Comparison of ENCODE assay signal across 27 cellular contexts in genomic region chr10:12062754-12063482, GRCh38. TPM values are rescaled to one million over a fixed set of nuclear protein-coding genes. Genes with fewer than 3 reads are reported as not detected.
A peak's percentile ranks its signal among the peaks of the same experiment; 100 is the strongest.
DNase-seq lines count a peak whose midpoint lies in the region; ATAC-seq, FAIRE-seq and TF ChIP-seq lines count a peak whose summit lies in the region.
"Had no signal": no experiment of that assay in that cellular context is flagged by ENCODE, and none has a peak within 500 bp of the region (broad histone marks: within the 10 kb centered on the region; RNA-seq: fewer than 3 reads in every experiment).

No MANE protein-coding gene starts in this region.

- no peak for FAIRE-seq in HepG2 (lab: Jason Lieb, UNC)
- FAIRE-seq: colon had no signal

- no peaks in the 10 kb centered on the region for H3K9me3 ChIP-seq in HepG2 (ENCODE audit: low read length)
- no peaks in the 10 kb centered on the region for H3K9me3 ChIP-seq in right lobe of liver
- H3K9me3 ChIP-seq: adrenal gland, BE2C, breast epithelium, esophagus squamous epithelium, gastroesophageal sphincter, mucosa of descending colon, SJCRH30, thyroid gland had no signal

- CTCF ChIA-PET in HepG2 (lab: Yijun Ruan, JAX; ENCODE audit: low intra/inter-chr PET ratio, low total read pairs) (no interaction called here), WTC11 (lab: Charles Lee) (no interaction called here)
- CTCF ChIA-PET in activated naive CD4-positive, alpha-beta T cell treated with anti-CD3 and anti-CD28 coated beads for 36 hours (lab: Charles Lee), result interaction anchor here (0.6 kb wide), 1 partner anchor 12 kb away, joined by 3 read pairs; no protein-coding TSS in a partner anchor

- no TSS peak for BruUV-seq in HepG2 (replicated peaks; lab: Mats Ljungman, UMichigan)

- no peaks in the 10 kb centered on the region for H3K36me3 ChIP-seq in HepG2 (replicated peaks in 1 of 2; ENCODE audit: control insufficient read depth in 1 of 2, insufficient read depth in 2 of 2, low read length in 2 of 2)
- H3K36me3 ChIP-seq in right lobe of liver, result no peaks in the 10 kb centered on the region
- H3K36me3 ChIP-seq: adrenal gland, BE2C, breast epithelium, esophagus squamous epithelium, gastroesophageal sphincter, SJCRH30, thyroid gland had no signal

- ATAC-seq in HepG2 (0 out of 3 replicates have a peak, but pooled peaks have one; percentile 22), right lobe of liver (no peak), WTC11 (0 out of 2 replicates have a peak, but pooled peaks have one; percentile 16)
- ATAC-seq: activated T-cell treated with anti-CD3 and anti-CD28 coated beads, Interleukin-2, amount 50 U/mL, for 4 hours; gastroesophageal sphincter; HCT116; mucosa of descending colon; right cardiac atrium had no signal

- no peaks in the 10 kb centered on the region for H3K9me3 Mint-ChIP-seq in WTC11
- peaks cover 2% of the 10 kb centered on the region for H3K9me3 Mint-ChIP-seq in glutamatergic neuron (ENCODE audit: unreplicated experiment)
- no peaks in the 10 kb centered on the region for H3K9me3 Mint-ChIP-seq in activated naive CD4-positive, alpha-beta T cell treated with anti-CD3 and anti-CD28 coated beads for 36 hours
- H3K9me3 Mint-ChIP-seq: activated T-cell treated with anti-CD3 and anti-CD28 coated beads, Interleukin-2, amount 50 U/mL, for 4 hours; nephron; stimulated activated naive CD8-positive, alpha-beta T cell treated with anti-CD3 and anti-CD28 coated beads, Interleukin-15, Interleukin-2, amounts not matched to agents 100 ng/mL and 50 ng/mL, for 24 hours had no signal

- H3K27ac ChIP-seq in HepG2 (ENCODE audit: extremely low read length, insufficient read depth, low read length) (no peak overlapping the region), right lobe of liver (no peak overlapping the region)
- H3K27ac ChIP-seq: 22Rv1, adrenal gland, breast epithelium, gastroesophageal sphincter, SJCRH30, thyroid gland had no signal

- H3K9ac ChIP-seq in HepG2 (ENCODE audit: insufficient read depth, low read depth, low read length), result no peak overlapping the region

- no peak overlapping the region for H3K4me3 Mint-ChIP-seq in WTC11
- no peak overlapping the region for H3K4me3 Mint-ChIP-seq in glutamatergic neuron (ENCODE audit: unreplicated experiment)
- H3K4me3 Mint-ChIP-seq in activated naive CD4-positive, alpha-beta T cell treated with anti-CD3 and anti-CD28 coated beads for 36 hours, result no peak overlapping the region
- H3K4me3 Mint-ChIP-seq: activated T-cell treated with anti-CD3 and anti-CD28 coated beads, Interleukin-2, amount 50 U/mL, for 4 hours; nephron; stimulated activated naive CD8-positive, alpha-beta T cell treated with anti-CD3 and anti-CD28 coated beads, Interleukin-15, Interleukin-2, amounts not matched to agents 100 ng/mL and 50 ng/mL, for 24 hours had no signal

- peaks cover 12% of the 10 kb centered on the region for H3K4me1 Mint-ChIP-seq in WTC11
- H3K4me1 Mint-ChIP-seq in glutamatergic neuron (ENCODE audit: low read depth, unreplicated experiment), result no peaks in the 10 kb centered on the region
- H3K4me1 Mint-ChIP-seq in activated naive CD4-positive, alpha-beta T cell treated with anti-CD3 and anti-CD28 coated beads for 36 hours (ENCODE audit: low read depth), result peaks cover 3% of the 10 kb centered on the region
- H3K4me1 Mint-ChIP-seq: nephron had no signal

- DNase-seq in HepG2 (ENCODE audit: low spot score), result no peak
- DNase-seq in right lobe of liver, result no peak
- DNase-seq in WTC11 (ENCODE audit: low spot score), result no peak
- DNase-seq in left kidney (ENCODE audit: low read depth, low spot score), result peak; percentile 23
- DNase-seq in glutamatergic neuron, result no peak
- no peak for DNase-seq in NCI-H524 treated with DMSO at 0.1 percent for 48 hours (lab: John Stamatoyannopoulos, UW)
- DNase-seq in activated naive CD4-positive, alpha-beta T cell treated with anti-CD3 and anti-CD28 coated beads for 36 hours, result no peak
- no peak for DNase-seq in effector CD8-positive, alpha-beta T cell (lab: John Stamatoyannopoulos, UW)
- DNase-seq: activated CD4-positive, alpha-beta T cell treated with anti-CD3 and anti-CD28 coated beads for 48 hours; activated T-cell treated with anti-CD3 and anti-CD28 coated beads, Interleukin-2, amount 50 U/mL, for 4 hours; adrenal gland; BE2C; esophagus squamous epithelium; islet precursor cell; mucosa of descending colon; NCI-H1436 treated with DMSO at 0.1 percent for 48 hours; NCI-H524; right cardiac atrium; SJCRH30; thyroid gland had no signal

- no peaks in the 10 kb centered on the region for H3K27me3 ChIP-seq in HepG2 (ENCODE audit: control insufficient read depth in 1 of 2, insufficient read depth in 2 of 2, low read length in 2 of 2)
- no peaks in the 10 kb centered on the region for H3K27me3 ChIP-seq in right lobe of liver
- H3K27me3 ChIP-seq: adrenal gland, BE2C, breast epithelium, esophagus squamous epithelium, gastroesophageal sphincter, SJCRH30, thyroid gland had no signal

- 53% methylated on average over 14 of the region's 14 CpGs for WGBS in HepG2 (ENCODE audit: low lambda C conversion rate)
- 81% methylated on average over 14 of the region's 14 CpGs for WGBS in right lobe of liver (ENCODE audit: insufficient coverage, low coverage, low lambda C conversion rate, missing lambda C conversion rate)

- H3K4me3 ChIP-seq in HepG2 (replicated peaks in 1 of 3; ENCODE audit: insufficient read depth in 1 of 3, low read depth in 2 of 3, low read length in 3 of 3), result no peak overlapping the region
- no peak overlapping the region for H3K4me3 ChIP-seq in right lobe of liver
- H3K4me3 ChIP-seq: adrenal gland, breast epithelium, esophagus squamous epithelium, gastroesophageal sphincter, mucosa of descending colon, SJCRH30, thyroid gland had no signal

- no peak for TF ChIP-seq CTCF in HepG2 (CRISPR knock-in tag; IDR thresholded peaks at IDR 0.05)
- TF ChIP-seq CTCF in right lobe of liver (IDR thresholded peaks at IDR 0.05), result no peak
- TF ChIP-seq CTCF in WTC11 (IDR thresholded peaks at IDR 0.05), result no peak
- TF ChIP-seq CTCF in glutamatergic neuron (IDR thresholded peaks at IDR 0.05; ENCODE audit: partially characterized antibody, unreplicated experiment), result no peak

- TF ChIP-seq EP300 in HepG2 (IDR thresholded peaks at IDR 0.05; ENCODE audit: low read depth in 2 of 2, low read length in 2 of 2) (no peak), HepG2 (CRISPR knock-in tag; IDR thresholded peaks at IDR 0.05; ENCODE audit: borderline replicate concordance) (no peak)

- intact Hi-C loops in HepG2 (cut with micrococcal nuclease; ENCODE audit: unreplicated experiment) (no loop called here), right lobe of liver (cut with DNase I) (no loop called here)
- intact Hi-C loops in activated naive CD4-positive, alpha-beta T cell treated with anti-CD3 and anti-CD28 coated beads for 36 hours (cut with micrococcal nuclease), result no loop called here

- no peaks in the 10 kb centered on the region; the same call in 1 of the 2 replicates for H3K27me3 Mint-ChIP-seq in WTC11 (ENCODE audit: low read depth)
- H3K27me3 Mint-ChIP-seq in glutamatergic neuron (ENCODE audit: unreplicated experiment), result no peaks in the 10 kb centered on the region
- H3K27me3 Mint-ChIP-seq in activated naive CD4-positive, alpha-beta T cell treated with anti-CD3 and anti-CD28 coated beads for 36 hours (ENCODE audit: low read depth), result no peaks in the 10 kb centered on the region
- H3K27me3 Mint-ChIP-seq: stimulated activated naive CD8-positive, alpha-beta T cell treated with anti-CD3 and anti-CD28 coated beads, Interleukin-15, Interleukin-2, amounts not matched to agents 100 ng/mL and 50 ng/mL, for 24 hours had no signal

- H3K36me3 Mint-ChIP-seq in WTC11 (no peaks in the 10 kb centered on the region), glutamatergic neuron (ENCODE audit: unreplicated experiment) (no peaks in the 10 kb centered on the region)
- no peaks in the 10 kb centered on the region for H3K36me3 Mint-ChIP-seq in activated naive CD4-positive, alpha-beta T cell treated with anti-CD3 and anti-CD28 coated beads for 36 hours (ENCODE audit: low read depth)

- H2AFZ ChIP-seq in HepG2 (ENCODE audit: low read length), result no peak overlapping the region

- TF ChIP-seq RAD21 in HepG2 (CRISPR knock-in tag; IDR thresholded peaks at IDR 0.05), result no peak

- H3K4me1 ChIP-seq in HepG2 (ENCODE audit: insufficient read depth, low read length) (peaks cover 31% of the 10 kb centered on the region), right lobe of liver (no peaks in the 10 kb centered on the region)
- H3K4me1 ChIP-seq: adrenal gland, BE2C, breast epithelium, gastroesophageal sphincter, SJCRH30, thyroid gland had no signal

- no peaks in the 10 kb centered on the region for H3K79me2 ChIP-seq in HepG2 (ENCODE audit: insufficient read depth, low read length)

- in situ Hi-C loops in HepG2 (cut with HindIII; ENCODE audit: extremely low pct_ligation_motif_present, low pct_unique_long_range_greater_than_20kb), result no loop called here

- POLR2A ChIA-PET in HepG2 (lab: Yijun Ruan, JAX), result interaction anchor here (1.3 kb wide), 1 partner anchor 20 kb away, joined by 4 read pairs; the partner anchor contains the start of gene UPF2
- POLR2A ChIA-PET in WTC11 (lab: Charles Lee), result interaction anchor here (0.6 kb wide), 1 partner anchor 36 kb away, joined by 4 read pairs; no protein-coding TSS in a partner anchor

- H4K20me1 ChIP-seq in HepG2 (ENCODE audit: insufficient read depth, low read length), result no peaks in the 10 kb centered on the region

- peak overlapping the region; percentile 29; the same call in 1 of the 2 replicates for H3K4me2 ChIP-seq in HepG2 (ENCODE audit: low read depth, low read length)

- TF ChIP-seq POLR2A in HepG2 (IDR thresholded peaks at IDR 0.05; ENCODE audit: insufficient read depth in 1 of 2, low read depth in 2 of 2, low read length in 2 of 2) (no peak), right lobe of liver (IDR thresholded peaks at IDR 0.05) (no peak)

- H3K27ac Mint-ChIP-seq in WTC11 (peak overlapping the region; percentile 60; the same call in 1 of the 2 replicates), glutamatergic neuron (ENCODE audit: unreplicated experiment) (no peak overlapping the region)
- no peak overlapping the region for H3K27ac Mint-ChIP-seq in activated naive CD4-positive, alpha-beta T cell treated with anti-CD3 and anti-CD28 coated beads for 36 hours
- H3K27ac Mint-ChIP-seq: stimulated activated naive CD8-positive, alpha-beta T cell treated with anti-CD3 and anti-CD28 coated beads, Interleukin-15, Interleukin-2, amounts not matched to agents 100 ng/mL and 50 ng/mL, for 24 hours had no signal

RNA-seq across cellular contexts. Expression of gene DHTKD1, which starts 5.8 kb away (rescaled TPM):
- total RNA-seq in HepG2 (2016; rRNA removed; fragmentation: Illumina TruSeq; extraction: Trizol) (9.6 and 10.7 TPM in 2 replicates), right lobe of liver (100 to 1,000 TPM in 3 of 6 experiments, 10 to 100 TPM in 3; 65.8 to 166 (median 100) TPM), WTC11 (2021) (57.9 to 70.6 TPM (median 66.3 TPM) in 3 replicates), glutamatergic neuron (ENCODE audit: unreplicated experiment) (39.6 TPM)
- total RNA-seq in HepG2 (2016; cell fraction: cytosol; rRNA removed; fragmentation: Illumina TruSeq; extraction: Trizol; ENCODE audit: low read depth), result 24.3 and 27.8 TPM in 2 replicates
- total RNA-seq in HepG2 (2016; cell fraction: insoluble cytoplasmic fraction; rRNA removed; fragmentation: Illumina TruSeq; extraction: Trizol), result 10.6 and 11.0 TPM in 2 replicates
- 19.5 and 22.7 TPM in 2 replicates for total RNA-seq in HepG2 (2016; cell fraction: membrane; rRNA removed; fragmentation: Illumina TruSeq; extraction: Trizol)
- 9.6 and 11.8 TPM in 2 replicates for total RNA-seq in HepG2 (2016; cell fraction: nucleus; rRNA removed; fragmentation: Illumina TruSeq; extraction: Trizol)
- 9.0 and 14.1 TPM in 2 replicates for polyA plus RNA-seq in HepG2 (2011; rRNA removed)
- 11.3 and 18.8 TPM in 2 replicates for polyA plus RNA-seq in HepG2 (2011; cell fraction: cytosol; rRNA removed)
- polyA plus RNA-seq in HepG2 (2011; cell fraction: nucleus; rRNA removed), result 6.8 and 9.1 TPM in 2 replicates
- polyA plus RNA-seq in HepG2 (2012), result 6.1 and 6.4 TPM in 2 replicates
- 0.53 and 0.54 TPM in 2 replicates for polyA plus RNA-seq in HepG2 (2016; cell fraction: cytosol; fragmentation: Illumina TruSeq; extraction: Trizol; ENCODE audit: low read depth)
- polyA plus RNA-seq in HepG2 (2016; cell fraction: insoluble cytoplasmic fraction; fragmentation: Illumina TruSeq; extraction: Trizol; ENCODE audit: low read depth), result 7.1 and 7.2 TPM in 2 replicates
- 1.5 and 1.7 TPM in 2 replicates for polyA plus RNA-seq in HepG2 (2016; cell fraction: membrane; fragmentation: Illumina TruSeq; extraction: Trizol; ENCODE audit: low read depth)
- polyA plus RNA-seq in HepG2 (2016; cell fraction: nucleus; fragmentation: Illumina TruSeq; extraction: Trizol; ENCODE audit: insufficient read depth, low read depth), result 8.5 and 11.5 TPM in 2 replicates
- 39.7 and 93.9 TPM in 2 replicates for polyA minus RNA-seq in HepG2 (2011; rRNA and poly(A)+ RNA removed; ENCODE audit: low replicate concordance)
- polyA minus RNA-seq in HepG2 (2011; cell fraction: cytosol; rRNA and poly(A)+ RNA removed), result 19.3 and 23.3 TPM in 2 replicates
- 17.2 and 20.1 TPM in 2 replicates for polyA minus RNA-seq in HepG2 (2011; cell fraction: nucleus; rRNA and poly(A)+ RNA removed)
- 10 to 100 TPM; 17.0 to 20.1 TPM for total RNA-seq in activated naive CD4-positive, alpha-beta T cell treated with anti-CD3 and anti-CD28 coated beads for 36 hours

RNA-seq across cellular contexts. Expression of gene UPF2, which starts 20.3 kb away (rescaled TPM):
- total RNA-seq in HepG2 (2016; rRNA removed; fragmentation: Illumina TruSeq; extraction: Trizol), result 14.5 and 21.8 TPM in 2 replicates
- 9.1 and 11.7 TPM in 2 replicates for total RNA-seq in HepG2 (2016; cell fraction: cytosol; rRNA removed; fragmentation: Illumina TruSeq; extraction: Trizol; ENCODE audit: low read depth)
- 15.1 and 21.6 TPM in 2 replicates for total RNA-seq in HepG2 (2016; cell fraction: insoluble cytoplasmic fraction; rRNA removed; fragmentation: Illumina TruSeq; extraction: Trizol)
- 6.1 and 6.9 TPM in 2 replicates for total RNA-seq in HepG2 (2016; cell fraction: membrane; rRNA removed; fragmentation: Illumina TruSeq; extraction: Trizol)
- 17.2 and 19.6 TPM in 2 replicates for total RNA-seq in HepG2 (2016; cell fraction: nucleus; rRNA removed; fragmentation: Illumina TruSeq; extraction: Trizol)
- polyA plus RNA-seq in HepG2 (2011; rRNA removed), result 5.7 and 6.2 TPM in 2 replicates
- polyA plus RNA-seq in HepG2 (2011; cell fraction: cytosol; rRNA removed), result 2.8 and 4.5 TPM in 2 replicates
- 3.2 and 4.2 TPM in 2 replicates for polyA plus RNA-seq in HepG2 (2011; cell fraction: nucleus; rRNA removed)
- 8.2 and 11.6 TPM in 2 replicates for polyA plus RNA-seq in HepG2 (2012)
- polyA plus RNA-seq in HepG2 (2016; cell fraction: cytosol; fragmentation: Illumina TruSeq; extraction: Trizol; ENCODE audit: low read depth), result 0.57 and 0.61 TPM in 2 replicates
- polyA plus RNA-seq in HepG2 (2016; cell fraction: insoluble cytoplasmic fraction; fragmentation: Illumina TruSeq; extraction: Trizol; ENCODE audit: low read depth), result 15.8 and 18.5 TPM in 2 replicates
- 1.3 and 1.7 TPM in 2 replicates for polyA plus RNA-seq in HepG2 (2016; cell fraction: membrane; fragmentation: Illumina TruSeq; extraction: Trizol; ENCODE audit: low read depth)
- polyA plus RNA-seq in HepG2 (2016; cell fraction: nucleus; fragmentation: Illumina TruSeq; extraction: Trizol; ENCODE audit: insufficient read depth, low read depth), result 14.3 and 16.1 TPM in 2 replicates
- 2.5 and 5.9 TPM in 2 replicates for polyA minus RNA-seq in HepG2 (2011; rRNA and poly(A)+ RNA removed; ENCODE audit: low replicate concordance)
- 5.9 and 6.1 TPM in 2 replicates for polyA minus RNA-seq in HepG2 (2011; cell fraction: cytosol; rRNA and poly(A)+ RNA removed)
- 18.9 and 21.9 TPM in 2 replicates for polyA minus RNA-seq in HepG2 (2011; cell fraction: nucleus; rRNA and poly(A)+ RNA removed)
- total RNA-seq in right lobe of liver, result 10 to 100 TPM in 3 of 6 experiments, 1 to 10 TPM in 3; 8.7 to 12.6 (median 9.8) TPM
- total RNA-seq in WTC11 (2021), result 24.3 to 26.0 TPM (median 25.6 TPM) in 3 replicates
- 16.4 TPM for total RNA-seq in glutamatergic neuron (ENCODE audit: unreplicated experiment)
- 10 to 100 TPM; 27.5 to 29.5 TPM for total RNA-seq in activated naive CD4-positive, alpha-beta T cell treated with anti-CD3 and anti-CD28 coated beads for 36 hours

Comparison
In these comparisons a context has a peak if more than half of its experiments do, and no peak if none do; other contexts are left out.
1. ATAC-seq: peak in HepG2 (single experiment) and WTC11 (single experiment); none in right lobe of liver (0 of 4).